13 cellular contexts compared by ENCODE assay signal in the genomic region with DNA sequence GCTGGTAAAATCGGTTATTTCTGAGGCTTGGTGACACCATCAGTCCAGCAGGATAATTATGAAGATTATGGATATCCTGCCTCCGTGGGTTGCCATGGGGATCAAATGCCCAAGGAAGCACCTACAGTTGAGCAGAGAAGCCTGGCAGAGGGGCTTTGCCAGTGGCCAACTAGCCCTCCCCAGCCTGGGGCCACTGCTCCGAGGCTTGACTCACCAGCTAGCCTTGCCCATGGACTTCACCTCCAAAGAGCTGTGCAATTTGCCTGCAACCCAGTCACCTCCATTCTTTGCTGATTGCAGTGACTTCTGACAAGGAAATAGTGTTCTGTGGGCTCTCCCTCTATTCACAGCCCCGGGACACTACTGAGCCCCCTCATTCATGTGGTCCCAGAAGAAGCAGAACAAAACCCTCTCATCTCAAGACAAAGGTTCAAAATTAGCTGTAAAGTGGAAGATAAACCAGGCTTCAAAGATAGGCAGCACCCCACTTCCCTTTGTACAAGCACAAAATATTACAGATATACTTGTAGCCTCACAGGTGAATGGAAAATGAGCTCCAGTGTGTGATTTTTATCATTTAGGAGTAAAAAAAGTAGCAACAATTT. TPM values are rescaled to one million over a fixed set of nuclear protein-coding genes. Genes with fewer than 3 reads are reported as not detected.
A peak's percentile ranks its signal among the peaks of the same experiment; 100 is the strongest.
DNase-seq lines count a peak whose midpoint lies in the region; TF ChIP-seq lines count a peak whose summit lies in the region.
"Had no signal": no experiment of that assay in that cellular context is flagged by ENCODE, and none has a peak within 500 bp of the region (broad histone marks: within the 10 kb centered on the region; RNA-seq: fewer than 3 reads in every experiment).

No MANE protein-coding gene starts in this region.

- H3K36me3 Mint-ChIP-seq in activated naive CD4-positive, alpha-beta T cell treated with anti-CD3 and anti-CD28 coated beads, Interleukin-2, amount 50 U/mL, for 24 hours, result no peaks in the 10 kb centered on the region
- H3K36me3 Mint-ChIP-seq in activated naive CD4-positive, alpha-beta T cell treated with anti-CD3 and anti-CD28 coated beads for 36 hours (ENCODE audit: low read depth), result peaks cover 5% of the 10 kb centered on the region

- H3K4me1 Mint-ChIP-seq in activated naive CD4-positive, alpha-beta T cell treated with anti-CD3 and anti-CD28 coated beads, Interleukin-2, amount 50 U/mL, for 24 hours, result peaks cover 75% of the 10 kb centered on the region
- H3K4me1 Mint-ChIP-seq in activated naive CD4-positive, alpha-beta T cell treated with anti-CD3 and anti-CD28 coated beads for 36 hours (ENCODE audit: low read depth), result peaks cover 75% of the 10 kb centered on the region

- no peak for TF ChIP-seq CTCF in tibial artery (IDR thresholded peaks at IDR 0.05)

- H3K27ac ChIP-seq in caudate nucleus (ENCODE audit: low read depth, low read length) (peak overlapping the region; percentile 26), tibial artery (no peak overlapping the region)

- H3K4me3 ChIP-seq in tibial artery, result peak overlapping the region; percentile 24 to 35
- H3K4me3 ChIP-seq: HAP-1 had no signal

- no peaks in the 10 kb centered on the region for H3K36me3 ChIP-seq in tibial artery
- H3K36me3 ChIP-seq: HAP-1 had no signal

- CTCF ChIA-PET in activated naive CD4-positive, alpha-beta T cell treated with anti-CD3 and anti-CD28 coated beads for 36 hours (lab: Charles Lee), result interaction anchor here (0.6 kb wide), 1 partner anchor 31 kb away, joined by 3 read pairs; no protein-coding TSS in a partner anchor

- no peaks in the 10 kb centered on the region for H3K9me3 Mint-ChIP-seq in activated naive CD4-positive, alpha-beta T cell treated with anti-CD3 and anti-CD28 coated beads, Interleukin-2, amount 50 U/mL, for 24 hours
- no peaks in the 10 kb centered on the region for H3K9me3 Mint-ChIP-seq in activated naive CD4-positive, alpha-beta T cell treated with anti-CD3 and anti-CD28 coated beads for 36 hours

- no peaks in the 10 kb centered on the region for H3K9me3 ChIP-seq in tibial artery
- H3K9me3 ChIP-seq: HAP-1 had no signal

- H3K27me3 Mint-ChIP-seq in activated naive CD4-positive, alpha-beta T cell treated with anti-CD3 and anti-CD28 coated beads, Interleukin-2, amount 50 U/mL, for 24 hours, result no peaks in the 10 kb centered on the region
- H3K27me3 Mint-ChIP-seq in activated naive CD4-positive, alpha-beta T cell treated with anti-CD3 and anti-CD28 coated beads for 36 hours (ENCODE audit: low read depth), result no peaks in the 10 kb centered on the region

- H3K27ac Mint-ChIP-seq in activated naive CD4-positive, alpha-beta T cell treated with anti-CD3 and anti-CD28 coated beads, Interleukin-2, amount 50 U/mL, for 24 hours, result no peak overlapping the region
- H3K27ac Mint-ChIP-seq in activated naive CD4-positive, alpha-beta T cell treated with anti-CD3 and anti-CD28 coated beads for 36 hours, result no peak overlapping the region

- H3K27me3 ChIP-seq in tibial artery, result no peaks in the 10 kb centered on the region

- no peak for DNase-seq in activated naive CD4-positive, alpha-beta T cell treated with anti-CD3 and anti-CD28 coated beads for 36 hours
- no peak for DNase-seq in caudate nucleus (lab: John Stamatoyannopoulos, UW)
- peak; percentile 53 for DNase-seq in mesenteric fat pad (ENCODE audit: low spot score)
- peak in 1 of 2 donors; percentile 38 for DNase-seq in tibial artery
- DNase-seq in inferior parietal cortex (ENCODE audit: extremely low spot score), result no peak
- DNase-seq in NCI-H524 treated with DMSO at 0.1 percent for 48 hours (lab: John Stamatoyannopoulos, UW), result no peak
- no peak for DNase-seq in effector CD8-positive, alpha-beta T cell (lab: John Stamatoyannopoulos, UW)
- DNase-seq: activated CD4-positive, alpha-beta T cell treated with anti-CD3 and anti-CD28 coated beads, Interleukin-2, amount 50 U/mL, for 48 hours; DMS53; mammary epithelial cell; NCI-H1436 treated with DMSO at 0.1 percent for 48 hours had no signal

- H3K4me3 Mint-ChIP-seq in activated naive CD4-positive, alpha-beta T cell treated with anti-CD3 and anti-CD28 coated beads, Interleukin-2, amount 50 U/mL, for 24 hours, result peak overlapping the region; percentile 16
- H3K4me3 Mint-ChIP-seq in activated naive CD4-positive, alpha-beta T cell treated with anti-CD3 and anti-CD28 coated beads for 36 hours, result no peak overlapping the region

- H3K4me1 ChIP-seq in tibial artery, result peaks cover 0 to 24% (median 5%) of the 10 kb centered on the region in 4 donors
- H3K4me1 ChIP-seq: HAP-1 had no signal

- intact Hi-C loops in activated naive CD4-positive, alpha-beta T cell treated with anti-CD3 and anti-CD28 coated beads for 36 hours (cut with micrococcal nuclease), result no loop called here
- intact Hi-C loops in tibial artery (cut with DNase I; ENCODE audit: low total_unique reads), result no loop called here

RNA-seq across cellular contexts. Expression of a gene that starts 1.6 kb away (rescaled TPM):
- 10 to 100 TPM in 1 of 2 experiments, 1 to 10 TPM in 1; 10.0 to 11.2 TPM for total RNA-seq in activated naive CD4-positive, alpha-beta T cell treated with anti-CD3 and anti-CD28 coated beads for 36 hours
- total RNA-seq in mesenteric fat pad, result 367 TPM

RNA-seq across cellular contexts. Expression of a gene that starts 59.9 kb away (rescaled TPM):
- under 1 TPM; 0.31 to 0.42 TPM for total RNA-seq in activated naive CD4-positive, alpha-beta T cell treated with anti-CD3 and anti-CD28 coated beads for 36 hours
- total RNA-seq in mesenteric fat pad, result 15.5 TPM

Comparison
In these comparisons a context has a peak if more than half of its experiments do, and no peak if none do; other contexts are left out.
1. RNA of a gene that starts 1.6 kb away (total RNA-seq): 367 TPM in mesenteric fat pad (single experiment); 10.0 to 11.2 TPM in activated naive CD4-positive, alpha-beta T cell treated with anti-CD3 and anti-CD28 coated beads for 36 hours; every median in the first group is over 10 times any median in the second.
2. RNA of a gene that starts 59.9 kb away (total RNA-seq): 15.5 TPM in mesenteric fat pad (single experiment); 0.31 to 0.42 TPM in activated naive CD4-positive, alpha-beta T cell treated with anti-CD3 and anti-CD28 coated beads for 36 hours; every median in the first group is over 10 times any median in the second.